In genomic region chr7:2166625-2167280, GRCh38 we compare ENCODE assay signal across 18 cellular contexts.
A peak's percentile ranks its signal among the peaks of the same experiment; 100 is the strongest.
DNase-seq lines count a peak whose midpoint lies in the region; ATAC-seq and TF ChIP-seq lines count a peak whose summit lies in the region.
"Had no signal": no experiment of that assay in that cellular context is flagged by ENCODE, and none has a peak within 500 bp of the region (broad histone marks: within the 10 kb centered on the region; RNA-seq: fewer than 3 reads in every experiment).

No MANE protein-coding gene starts in this region.

- H3K27ac Mint-ChIP-seq in activated naive CD4-positive, alpha-beta T cell treated with anti-CD3 and anti-CD28 coated beads for 36 hours = no peak overlapping the region

- TF ChIP-seq CTCF in WERI-Rb-1 (IDR thresholded peaks at IDR 0.05; ENCODE audit: low read depth, low read length) = no peak

- H3K27me3 Mint-ChIP-seq in activated naive CD4-positive, alpha-beta T cell treated with anti-CD3 and anti-CD28 coated beads for 36 hours (ENCODE audit: low read depth) = no peaks in the 10 kb centered on the region
- H3K27me3 Mint-ChIP-seq: central memory CD8-positive, alpha-beta T cell had no signal

- no peak for ATAC-seq in HG03342 (IDR thresholded peaks at IDR 0.05; ENCODE audit: unreplicated experiment)
- ATAC-seq: PC-3 had no signal

- CTCF ChIA-PET in activated naive CD4-positive, alpha-beta T cell treated with anti-CD3 and anti-CD28 coated beads for 36 hours (lab: Charles Lee) = no interaction called here

- peaks cover 7% of the 10 kb centered on the region; the same call in 1 of the 2 replicates for H3K36me3 ChIP-seq in WERI-Rb-1
- H3K36me3 ChIP-seq: neutrophil had no signal

- H3K4me1 Mint-ChIP-seq in activated naive CD4-positive, alpha-beta T cell treated with anti-CD3 and anti-CD28 coated beads for 36 hours (ENCODE audit: low read depth) = peaks cover 5% of the 10 kb centered on the region

- H3K4me3 ChIP-seq in WERI-Rb-1 (ENCODE audit: low read depth, low read length) = no peak overlapping the region

- peaks cover 6% of the 10 kb centered on the region for H3K36me3 Mint-ChIP-seq in activated naive CD4-positive, alpha-beta T cell treated with anti-CD3 and anti-CD28 coated beads for 36 hours (ENCODE audit: low read depth)

- DNase-seq in C1 segment of cervical spinal cord (lab: John Stamatoyannopoulos, UW) (peak in 8 of 14 donors; percentile 26 to 69 (median 30)), iPS-NIHi7 (ENCODE audit: extremely low spot score) (peak; percentile 8), posterior vena cava (ENCODE audit: low spot score) (peak; percentile 84), WERI-Rb-1 (no peak), D341Med (ENCODE audit: low spot score) (no peak)
- DNase-seq in activated naive CD4-positive, alpha-beta T cell treated with anti-CD3 and anti-CD28 coated beads for 36 hours = no peak
- DNase-seq: activated CD4-positive, CD25-positive, alpha-beta regulatory T cell treated with anti-CD3 and anti-CD28 coated beads, Interleukin-2, amount 50 U/mL, for 72 hours; activated CD8-positive, alpha-beta memory T cell treated with anti-CD3 and anti-CD28 coated beads, Interleukin-2, amount 50 U/mL, for 48 hours; activated naive CD4-positive, alpha-beta T cell treated with anti-CD3 and anti-CD28 coated beads, Interleukin-2, amount 50 U/mL, for 16 hours; DMS153; glutamatergic neuron; NCI-H1417; PC-3; T-helper 1 cell had no signal

- H3K9me3 ChIP-seq in WERI-Rb-1 (ENCODE audit: severe bottlenecking) = no peaks in the 10 kb centered on the region
- H3K9me3 ChIP-seq: neutrophil had no signal

- no peaks in the 10 kb centered on the region for H3K27me3 ChIP-seq in WERI-Rb-1 (ENCODE audit: insufficient read depth, low read depth, severe bottlenecking)
- H3K27me3 ChIP-seq: neutrophil had no signal

- intact Hi-C loops in posterior vena cava (cut with DNase I) = no loop called here
- intact Hi-C loops in activated naive CD4-positive, alpha-beta T cell treated with anti-CD3 and anti-CD28 coated beads for 36 hours (cut with micrococcal nuclease) = no loop called here

- no peaks in the 10 kb centered on the region for H3K9me3 Mint-ChIP-seq in activated naive CD4-positive, alpha-beta T cell treated with anti-CD3 and anti-CD28 coated beads for 36 hours
- H3K9me3 Mint-ChIP-seq: central memory CD8-positive, alpha-beta T cell had no signal

- H3K4me3 Mint-ChIP-seq in activated naive CD4-positive, alpha-beta T cell treated with anti-CD3 and anti-CD28 coated beads for 36 hours = no peak overlapping the region
- H3K4me3 Mint-ChIP-seq: central memory CD8-positive, alpha-beta T cell had no signal

- H3K27ac ChIP-seq in angular gyrus (ENCODE audit: low read depth, low read length) = peak overlapping the region; percentile 74
- no peak overlapping the region for H3K27ac ChIP-seq in WERI-Rb-1
- H3K27ac ChIP-seq: neutrophil had no signal

Comparison
In these comparisons a context has a peak if more than half of its experiments do, and no peak if none do; other contexts are left out.
1. DNase-seq: peak in C1 segment of cervical spinal cord (8 of 14), iPS-NIHi7 (single experiment) and posterior vena cava (single experiment); none in activated naive CD4-positive, alpha-beta T cell treated with anti-CD3 and anti-CD28 coated beads for 36 hours (single experiment), WERI-Rb-1 (single experiment) and D341Med (single experiment).